In the genomic region with DNA sequence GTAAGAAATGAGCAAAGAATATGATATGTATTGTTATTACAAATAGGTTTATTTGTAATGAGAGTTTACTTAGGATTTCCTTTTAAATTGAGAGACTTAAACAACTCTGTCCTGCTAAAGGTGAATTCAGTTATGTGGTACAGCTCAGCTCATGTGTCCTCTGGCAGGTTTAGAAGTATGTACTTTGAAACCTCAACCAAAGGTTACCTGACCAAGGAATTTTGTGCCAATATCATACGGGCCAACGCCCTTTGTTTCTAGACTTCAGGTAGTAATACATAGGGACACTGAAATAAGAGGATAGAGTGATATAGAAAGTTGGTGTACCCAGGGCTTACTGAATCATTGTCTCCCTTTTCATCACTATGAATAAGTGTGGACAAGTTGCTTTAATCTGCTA, we compare ENCODE assay signal across 17 cellular contexts. TPM values are rescaled to one million over a fixed set of nuclear protein-coding genes. Genes with fewer than 3 reads are reported as not detected.
DNase-seq lines count a peak whose midpoint lies in the region; ATAC-seq and TF ChIP-seq lines count a peak whose summit lies in the region.
"Had no signal": no experiment of that assay in that cellular context is flagged by ENCODE, and none has a peak within 500 bp of the region (broad histone marks: within the 10 kb centered on the region; RNA-seq: fewer than 3 reads in every experiment).

No MANE protein-coding gene starts in this region.

- peaks cover 35% of the 10 kb centered on the region for H3K4me1 ChIP-seq in RWPE2 (ENCODE audit: insufficient read depth, poor library complexity, severe bottlenecking)
- H3K4me1 ChIP-seq in trophoblast cell (ENCODE audit: control insufficient read depth in 1 of 2, insufficient read depth in 2 of 2, low read length in 2 of 2): no peaks in the 10 kb centered on the region
- H3K4me1 ChIP-seq in neuronal stem cell (ENCODE audit: control insufficient read depth in 2 of 2, insufficient read depth in 1 of 2, low read depth in 1 of 2, low read length in 2 of 2): no peaks in the 10 kb centered on the region

- H3K14ac ChIP-seq in trophoblast cell (ENCODE audit: low read length) (no peak overlapping the region), neuronal stem cell (ENCODE audit: low read length) (no peak overlapping the region)

- H4K8ac ChIP-seq in trophoblast cell (ENCODE audit: low read depth, low read length) (no peak overlapping the region), neuronal stem cell (ENCODE audit: low read depth, low read length) (no peak overlapping the region)

- H2BK120ac ChIP-seq in trophoblast cell (ENCODE audit: insufficient read depth, low read length, poor library complexity): no peak overlapping the region
- H2BK120ac ChIP-seq in neuronal stem cell (ENCODE audit: low read depth, low read length): no peak overlapping the region

- no peak overlapping the region for H3K4ac ChIP-seq in trophoblast cell (ENCODE audit: low read depth, low read length)
- H3K4ac ChIP-seq in neuronal stem cell (ENCODE audit: low read length): no peak overlapping the region

- no peaks in the 10 kb centered on the region for H3K27me3 Mint-ChIP-seq in activated naive CD4-positive, alpha-beta T cell treated with anti-CD3 and anti-CD28 coated beads, Interleukin-2, amount 50 U/mL, for 24 hours
- H3K27me3 Mint-ChIP-seq in endothelial cell (ENCODE audit: unreplicated experiment): no peaks in the 10 kb centered on the region

- no peaks in the 10 kb centered on the region for H3K9me3 ChIP-seq in RWPE2 (ENCODE audit: severe bottlenecking)
- H3K9me3 ChIP-seq in trophoblast cell (ENCODE audit: insufficient read depth, low read depth, low read length): no peaks in the 10 kb centered on the region
- H3K9me3 ChIP-seq in neuronal stem cell (replicated peaks in 1 of 2; ENCODE audit: control insufficient read depth in 2 of 2, insufficient read depth in 1 of 2, low read depth in 1 of 2, low read length in 2 of 2): peaks cover 0 to 4% of the 10 kb centered on the region in 2 donors

- no peak overlapping the region for H4K91ac ChIP-seq in trophoblast cell (ENCODE audit: low read depth, low read length)
- no peak overlapping the region for H4K91ac ChIP-seq in neuronal stem cell (ENCODE audit: low read depth, low read length, poor library complexity)

- no peak overlapping the region for H2BK15ac ChIP-seq in neuronal stem cell (ENCODE audit: low read length)

- H3K4me3 Mint-ChIP-seq in activated naive CD4-positive, alpha-beta T cell treated with anti-CD3 and anti-CD28 coated beads, Interleukin-2, amount 50 U/mL, for 24 hours: no peak overlapping the region
- H3K4me3 Mint-ChIP-seq in endothelial cell (ENCODE audit: unreplicated experiment): no peak overlapping the region

- no peak overlapping the region for H3K9ac ChIP-seq in trophoblast cell (ENCODE audit: low read length)
- no peak overlapping the region for H3K9ac ChIP-seq in neuronal stem cell (ENCODE audit: low read depth, low read length, poor library complexity)

- H3K4me2 ChIP-seq in trophoblast cell (ENCODE audit: low read length): no peak overlapping the region
- no peak overlapping the region for H3K4me2 ChIP-seq in neuronal stem cell (ENCODE audit: insufficient read depth, low read length, poor library complexity, severe bottlenecking)

- ATAC-seq in RWPE2 (ENCODE audit: low read depth) (peak; percentile 29; the same call in 1 of the 3 replicates), esophagus mucosa (peak; percentile 10)
- ATAC-seq: K562, SK-N-SH treated with all-trans-retinoic acid at 6 μM for 48 hours had no signal

- DNase-seq in activated naive CD4-positive, alpha-beta T cell (lab: John Stamatoyannopoulos, UW): no peak
- DNase-seq in RWPE2 (ENCODE audit: low spot score) (no peak), trophoblast cell (peak; percentile 0 to 10), neuronal stem cell (ENCODE audit: low spot score) (no peak), AG08395 (ENCODE audit: low spot score) (no peak), endothelial cell (ENCODE audit: low spot score) (no peak)
- DNase-seq: DMS79, NCI-H1092, NCI-H1436 treated with DMSO at 0.1 percent for 48 hours, NCI-H2029, NCI-H2227 treated with DMSO at 0.1 percent for 48 hours, NCI-H510A had no signal

- no peak overlapping the region for H4K12ac ChIP-seq in trophoblast cell (ENCODE audit: low read depth, low read length)

- H3K4me3 ChIP-seq in RWPE2 (ENCODE audit: severe bottlenecking) (no peak overlapping the region), trophoblast cell (ENCODE audit: low read depth, low read length) (no peak overlapping the region), neuronal stem cell (ENCODE audit: low read length in 2 of 2) (no peak overlapping the region)
- H3K4me3 ChIP-seq: K562 had no signal

- WGBS in trophoblast cell (ENCODE audit: extremely low coverage, insufficient coverage, insufficient read length): no CpG with 5 or more reads among the region's 2 CpGs
- WGBS in neuronal stem cell (ENCODE audit: extremely low coverage in 2 of 2, insufficient read length in 2 of 2, insufficient replicate concordance in 1 of 2), 2 donors: no CpG with 5 or more reads among the region's 2 CpGs

- H3K4me1 Mint-ChIP-seq in activated naive CD4-positive, alpha-beta T cell treated with anti-CD3 and anti-CD28 coated beads, Interleukin-2, amount 50 U/mL, for 24 hours: peaks cover 65% of the 10 kb centered on the region
- H3K4me1 Mint-ChIP-seq in endothelial cell (ENCODE audit: unreplicated experiment): peaks cover 4% of the 10 kb centered on the region

- H3K18ac ChIP-seq in trophoblast cell (ENCODE audit: low read length) (no peak overlapping the region), neuronal stem cell (ENCODE audit: low read length) (no peak overlapping the region)

- H3K36me3 Mint-ChIP-seq in activated naive CD4-positive, alpha-beta T cell treated with anti-CD3 and anti-CD28 coated beads, Interleukin-2, amount 50 U/mL, for 24 hours: peaks cover 4% of the 10 kb centered on the region
- H3K36me3 Mint-ChIP-seq in endothelial cell (ENCODE audit: low read depth, unreplicated experiment): peaks cover 8% of the 10 kb centered on the region

- no peak overlapping the region for H3K27ac ChIP-seq in RWPE2 (ENCODE audit: poor library complexity, severe bottlenecking)
- H3K27ac ChIP-seq in trophoblast cell (ENCODE audit: low read depth, low read length): no peak overlapping the region
- H3K27ac ChIP-seq in neuronal stem cell (replicated peaks; ENCODE audit: low read length): no peak overlapping the region
- H3K27ac ChIP-seq: C4-2B had no signal

- no peak overlapping the region for H3K23ac ChIP-seq in trophoblast cell (ENCODE audit: low read length)
- H3K23ac ChIP-seq in neuronal stem cell (ENCODE audit: low read depth, low read length, poor library complexity): no peak overlapping the region

- H2AFZ ChIP-seq in trophoblast cell (ENCODE audit: insufficient read depth, low read length, poor library complexity): no peak overlapping the region
- no peak overlapping the region for H2AFZ ChIP-seq in neuronal stem cell (ENCODE audit: low read length)

- H3K27me3 ChIP-seq in RWPE2 (ENCODE audit: insufficient read depth, poor library complexity, severe bottlenecking) (no peaks in the 10 kb centered on the region), trophoblast cell (ENCODE audit: insufficient read depth, low read length) (no peaks in the 10 kb centered on the region), neuronal stem cell (ENCODE audit: control insufficient read depth in 3 of 3, insufficient read depth in 3 of 3, low read depth in 1 of 3, low read length in 3 of 3) (no peaks in the 10 kb centered on the region)

- H3K27ac Mint-ChIP-seq in activated naive CD4-positive, alpha-beta T cell treated with anti-CD3 and anti-CD28 coated beads, Interleukin-2, amount 50 U/mL, for 24 hours: peak overlapping the region; percentile 66
- H3K27ac Mint-ChIP-seq in endothelial cell (ENCODE audit: unreplicated experiment): no peak overlapping the region

- no peaks in the 10 kb centered on the region for H3K9me3 Mint-ChIP-seq in activated naive CD4-positive, alpha-beta T cell treated with anti-CD3 and anti-CD28 coated beads, Interleukin-2, amount 50 U/mL, for 24 hours
- H3K9me3 Mint-ChIP-seq in endothelial cell (ENCODE audit: unreplicated experiment): peaks cover 4% of the 10 kb centered on the region

- H2BK5ac ChIP-seq in trophoblast cell (ENCODE audit: low read depth, low read length, poor library complexity) (no peak overlapping the region), neuronal stem cell (ENCODE audit: low read length) (no peak overlapping the region)

- no peak for TF ChIP-seq CTCF in RWPE2 (IDR thresholded peaks at IDR 0.05; ENCODE audit: poor library complexity, severe bottlenecking)
- no peak for TF ChIP-seq CTCF in endothelial cell (IDR thresholded peaks at IDR 0.05; ENCODE audit: unreplicated experiment)

- H3K36me3 ChIP-seq in RWPE2 (ENCODE audit: low read depth): peaks cover 10% of the 10 kb centered on the region; the same call in 1 of the 2 replicates
- H3K36me3 ChIP-seq in trophoblast cell (ENCODE audit: control insufficient read depth in 1 of 2, insufficient read depth in 2 of 2, low read length in 2 of 2): peaks cover 0 to 2% of the 10 kb centered on the region in 2 experiments
- H3K36me3 ChIP-seq in neuronal stem cell (replicated peaks in 1 of 2; ENCODE audit: control insufficient read depth in 2 of 2, insufficient read depth in 2 of 2, low read length in 2 of 2): peaks cover 0 to 19% of the 10 kb centered on the region in 2 donors

- H2AK5ac ChIP-seq in trophoblast cell (ENCODE audit: low read length): no peak overlapping the region
- no peak overlapping the region for H2AK5ac ChIP-seq in neuronal stem cell (ENCODE audit: low read depth, low read length)

- H3K79me1 ChIP-seq in trophoblast cell (ENCODE audit: low read length) (no peaks in the 10 kb centered on the region), neuronal stem cell (ENCODE audit: low read depth, low read length) (no peaks in the 10 kb centered on the region)

- H2BK12ac ChIP-seq in trophoblast cell (ENCODE audit: low read length): no peak overlapping the region
- no peak overlapping the region for H2BK12ac ChIP-seq in neuronal stem cell (ENCODE audit: low read length)

- H3K79me2 ChIP-seq in trophoblast cell (ENCODE audit: control insufficient read depth, insufficient read depth, low read length, poor library complexity): no peaks in the 10 kb centered on the region

RNA-seq across cellular contexts. Expression of a gene that starts 25.7 kb away (rescaled TPM):
- total RNA-seq in esophagus mucosa: 79.1 TPM
- polyA plus RNA-seq in trophoblast cell (2013): 131 and 137 TPM in 2 replicates
- polyA plus RNA-seq in neuronal stem cell (2013, experiment 1 of 2): 61.5 TPM
- 63.1 TPM for polyA plus RNA-seq in neuronal stem cell (2013, experiment 2 of 2)
- total RNA-seq in endothelial cell (ENCODE audit: unreplicated experiment): 54.6 TPM

Comparison
In these comparisons a context has a peak if more than half of its experiments do, and no peak if none do; other contexts are left out.
1. DNase-seq: peak in trophoblast cell (2 of 2); none in activated naive CD4-positive, alpha-beta T cell (0 of 4), RWPE2 (single experiment), neuronal stem cell (single experiment), AG08395 (single experiment) and endothelial cell (single experiment).